In genomic region chr2:152781210-152781609, GRCh38 we compare ENCODE assay signal across 19 cellular contexts.
"Had no signal": no experiment of that assay in that cellular context is flagged by ENCODE, and none has a peak within 500 bp of the region (broad histone marks: within the 10 kb centered on the region; RNA-seq: fewer than 3 reads in every experiment).

No MANE protein-coding gene starts in this region.

- ATAC-seq: activated CD8-positive, alpha-beta T cell treated with anti-CD3 and anti-CD28 coated beads, Interleukin-2, amount 10 ng/mL, durations not matched to agents 7 days and 5 days; body of pancreas; left lobe of liver; lower lobe of right lung; stimulated activated effector memory CD8-positive, alpha-beta T cell treated with anti-CD3 and anti-CD28 coated beads, Interleukin-12 subunit alpha, Interleukin-12 subunit beta, amount 100 ng/mL, for 72 hours; stimulated activated naive CD8-positive, alpha-beta T cell treated with anti-CD3 and anti-CD28 coated beads, Interleukin-15, amount 100 ng/mL, for 72 hours had no signal

- H3K27ac Mint-ChIP-seq: activated CD8-positive, alpha-beta T cell treated with anti-CD3 and anti-CD28 coated beads, Interleukin-2, amount 10 ng/mL, durations not matched to agents 7 days and 5 days; activated naive CD4-positive, alpha-beta T cell treated with anti-CD3 and anti-CD28 coated beads, Interleukin-2, amount 50 U/mL, for 24 hours; activated T-helper 1 cell treated with anti-CD3 and anti-CD28 coated beads, Interleukin-12 subunit alpha, Interleukin-12 subunit beta, Interleukin-2, Interleukin-4 antibody, amounts not matched to agents 30 ng/mL and 10 ng/mL and 1 ng/mL, durations not matched to agents 14 hours and 24 hours and 36 hours; naive B cell; stimulated activated effector memory CD8-positive, alpha-beta T cell treated with anti-CD3 and anti-CD28 coated beads, Interleukin-12 subunit alpha, Interleukin-12 subunit beta, amount 100 ng/mL, for 72 hours; stimulated activated naive CD8-positive, alpha-beta T cell treated with anti-CD3 and anti-CD28 coated beads, Interleukin-15, amount 100 ng/mL, for 72 hours had no signal

- H3K36me3 Mint-ChIP-seq: activated naive CD4-positive, alpha-beta T cell treated with anti-CD3 and anti-CD28 coated beads, Interleukin-2, amount 50 U/mL, for 24 hours; naive B cell; stimulated activated effector memory CD8-positive, alpha-beta T cell treated with anti-CD3 and anti-CD28 coated beads, Interleukin-12 subunit alpha, Interleukin-12 subunit beta, amount 100 ng/mL, for 72 hours had no signal

- H3K4me3 Mint-ChIP-seq: activated CD8-positive, alpha-beta T cell treated with anti-CD3 and anti-CD28 coated beads, Interleukin-2, amount 10 ng/mL, durations not matched to agents 7 days and 5 days; activated naive CD4-positive, alpha-beta T cell treated with anti-CD3 and anti-CD28 coated beads, Interleukin-2, amount 50 U/mL, for 24 hours; activated T-helper 1 cell treated with anti-CD3 and anti-CD28 coated beads, Interleukin-12 subunit alpha, Interleukin-12 subunit beta, Interleukin-2, Interleukin-4 antibody, amounts not matched to agents 30 ng/mL and 10 ng/mL and 1 ng/mL, durations not matched to agents 14 hours and 24 hours and 36 hours; naive B cell; stimulated activated effector memory CD8-positive, alpha-beta T cell treated with anti-CD3 and anti-CD28 coated beads, Interleukin-12 subunit alpha, Interleukin-12 subunit beta, amount 100 ng/mL, for 72 hours; stimulated activated naive CD8-positive, alpha-beta T cell treated with anti-CD3 and anti-CD28 coated beads, Interleukin-15, amount 100 ng/mL, for 72 hours had no signal

- DNase-seq: activated CD4-positive, alpha-beta T cell treated with anti-CD3 and anti-CD28 coated beads for 1 hour; activated CD4-positive, alpha-beta T cell treated with anti-CD3 and anti-CD28 coated beads, Interleukin-2, amount 50 U/mL, for 1 hour; activated CD8-positive, alpha-beta T cell treated with anti-CD3 and anti-CD28 coated beads, Interleukin-2, amount 10 ng/mL, durations not matched to agents 7 days and 5 days; activated gamma-delta T cell; body of pancreas; cortex of kidney; kidney; lower lobe of right lung; naive B cell; nucleus accumbens; right lobe of liver; small intestine; stimulated activated CD4-positive, alpha-beta T cell treated with anti-CD3 and anti-CD28 coated beads, Interleukin-2, amount 100 ng/mL, for 24 hours; stimulated activated naive CD8-positive, alpha-beta T cell treated with anti-CD3 and anti-CD28 coated beads, Interleukin-15, amount 100 ng/mL, for 72 hours; transverse colon had no signal

- H3K4me1 Mint-ChIP-seq: activated naive CD4-positive, alpha-beta T cell treated with anti-CD3 and anti-CD28 coated beads, Interleukin-2, amount 50 U/mL, for 24 hours; naive B cell; stimulated activated effector memory CD8-positive, alpha-beta T cell treated with anti-CD3 and anti-CD28 coated beads, Interleukin-12 subunit alpha, Interleukin-12 subunit beta, amount 100 ng/mL, for 72 hours; stimulated activated naive CD8-positive, alpha-beta T cell treated with anti-CD3 and anti-CD28 coated beads, Interleukin-15, amount 100 ng/mL, for 72 hours had no signal

- H3K9me3 Mint-ChIP-seq: activated naive CD4-positive, alpha-beta T cell treated with anti-CD3 and anti-CD28 coated beads, Interleukin-2, amount 50 U/mL, for 24 hours; activated T-helper 1 cell treated with anti-CD3 and anti-CD28 coated beads, Interleukin-12 subunit alpha, Interleukin-12 subunit beta, Interleukin-2, Interleukin-4 antibody, amounts not matched to agents 30 ng/mL and 10 ng/mL and 1 ng/mL, durations not matched to agents 14 hours and 24 hours and 36 hours; stimulated activated effector memory CD8-positive, alpha-beta T cell treated with anti-CD3 and anti-CD28 coated beads, Interleukin-12 subunit alpha, Interleukin-12 subunit beta, amount 100 ng/mL, for 72 hours; stimulated activated naive CD8-positive, alpha-beta T cell treated with anti-CD3 and anti-CD28 coated beads, Interleukin-15, amount 100 ng/mL, for 72 hours had no signal
